11 cellular contexts compared by ENCODE assay signal in the genomic region with DNA sequence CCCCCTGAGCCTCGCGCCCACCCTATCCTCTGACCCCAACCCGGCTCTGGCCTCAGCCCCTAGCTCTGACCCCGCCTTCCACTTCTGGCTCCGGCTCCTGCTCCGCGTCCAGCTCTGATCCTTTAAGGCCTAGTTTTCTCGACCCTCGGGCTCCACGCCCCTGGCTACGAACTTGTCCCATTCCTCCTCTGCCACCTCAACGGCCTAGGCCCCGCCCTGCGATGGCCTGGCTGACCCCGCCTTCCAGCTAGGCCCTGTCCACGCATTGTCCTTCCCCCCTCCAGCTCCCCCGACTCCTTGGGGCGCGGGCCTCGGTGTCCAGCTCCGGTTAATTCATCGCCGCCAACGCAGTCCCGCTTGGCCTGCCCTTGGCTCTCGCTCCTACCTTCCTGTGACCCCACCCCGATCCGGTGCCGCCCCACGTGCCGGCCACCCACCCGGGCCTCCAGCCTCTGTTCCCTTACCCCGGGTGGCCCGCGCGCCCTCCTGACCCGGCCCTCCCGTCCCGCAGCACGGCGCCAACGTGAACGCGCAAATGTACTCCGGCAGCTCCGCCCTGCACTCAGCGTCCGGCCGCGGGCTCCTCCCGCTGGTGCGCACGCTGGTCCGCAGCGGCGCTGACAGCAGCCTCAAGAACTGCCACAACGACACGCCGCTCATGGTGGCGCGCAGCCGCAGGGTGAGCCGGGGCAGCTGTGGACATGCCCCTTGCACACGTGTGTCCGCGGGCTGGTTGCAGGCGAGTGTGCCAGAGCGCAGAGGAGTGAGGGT. TPM values are rescaled to one million over a fixed set of nuclear protein-coding genes. Genes with fewer than 3 reads are reported as not detected.
DNase-seq lines count a peak whose midpoint lies in the region; ATAC-seq and TF ChIP-seq lines count a peak whose summit lies in the region.
"Had no signal": no experiment of that assay in that cellular context is flagged by ENCODE, and none has a peak within 500 bp of the region (broad histone marks: within the 10 kb centered on the region; RNA-seq: fewer than 3 reads in every experiment).

No MANE protein-coding gene starts in this region.

- H3K4me1 ChIP-seq in ectodermal cell (ENCODE audit: control insufficient read depth, insufficient read depth, low read length) (peaks cover 21% of the 10 kb centered on the region), lung (ENCODE audit: control insufficient read depth in 2 of 2, insufficient read depth in 2 of 2, low read length in 2 of 2) (peaks cover 23 to 33% of the 10 kb centered on the region in 2 donors)

- WGBS in ectodermal cell, 2 experiments = 1% methylated on average over 68 of the region's 68 CpGs
- 43 to 72% methylated on average over 68 of the region's 68 CpGs for WGBS in lung, 2 donors

- H3K27ac ChIP-seq in ectodermal cell (ENCODE audit: insufficient read depth, low read depth, low read length, poor library complexity, severe bottlenecking) (no peak overlapping the region), lung (ENCODE audit: low read depth in 1 of 2, low read length in 1 of 2) (peak overlapping the region; percentile 80 to 81)
- H3K27ac ChIP-seq: 22Rv1 had no signal

- H3K9me3 ChIP-seq in ectodermal cell (ENCODE audit: control insufficient read depth, low read length) = no peaks in the 10 kb centered on the region
- H3K9me3 ChIP-seq in lung (ENCODE audit: control insufficient read depth in 2 of 2, insufficient read depth in 1 of 2, low read length in 1 of 2) = no peaks in the 10 kb centered on the region

- H3K27me3 ChIP-seq in ectodermal cell (ENCODE audit: control insufficient read depth, insufficient read depth, low read length, poor library complexity, severe bottlenecking) = peaks cover 65% of the 10 kb centered on the region
- H3K27me3 ChIP-seq in lung (ENCODE audit: control insufficient read depth, insufficient read depth) = no peaks in the 10 kb centered on the region

- no peak for ATAC-seq in lung (ENCODE audit: insufficient read depth, low FRiP score)
- ATAC-seq in HG03097 (IDR thresholded peaks at IDR 0.05; ENCODE audit: low FRiP score, unreplicated experiment) = no peak
- no peak for ATAC-seq in GM21825 (IDR thresholded peaks at IDR 0.05; ENCODE audit: unreplicated experiment)

- H3K36me3 ChIP-seq in ectodermal cell (ENCODE audit: control insufficient read depth, insufficient read depth, low read length) = no peaks in the 10 kb centered on the region
- peaks cover 0 to 32% of the 10 kb centered on the region in 2 donors for H3K36me3 ChIP-seq in lung (ENCODE audit: control insufficient read depth in 2 of 2, insufficient read depth in 2 of 2, low read length in 2 of 2)

- DNase-seq in NCI-H2029 (lab: John Stamatoyannopoulos, UW) = peak; percentile 36
- DNase-seq in NCI-H2029 treated with DMSO at 0.1 percent for 48 hours (lab: John Stamatoyannopoulos, UW) = no peak
- DNase-seq in lung (ENCODE audit: low spot score) = peak; percentile 69
- DNase-seq in superior temporal gyrus (ENCODE audit: extremely low spot score) = peak; percentile 33
- DNase-seq in T-helper 9 cell = no peak
- DNase-seq: effector memory CD4-positive, alpha-beta T cell; NK-92 treated with Interleukin-12 subunit alpha and Interleukin-12 subunit beta, amount 100 ng/mL, for 24 hours had no signal

- H3K4me3 ChIP-seq in ectodermal cell (ENCODE audit: insufficient read depth, low read depth, low read length) = peak overlapping the region; percentile 46
- H3K4me3 ChIP-seq in lung = peak overlapping the region; percentile 18

- no peak for TF ChIP-seq CTCF in lung (IDR thresholded peaks at IDR 0.05; ENCODE audit: control extremely low read depth, extremely low read depth)

RNA-seq across cellular contexts. Expression of a gene that starts 9.4 kb away (rescaled TPM):
- polyA plus RNA-seq in ectodermal cell (2013, experiment 1 of 4) = 0.54 TPM
- 0.20 TPM for polyA plus RNA-seq in ectodermal cell (2013, experiment 2 of 4)
- polyA plus RNA-seq in ectodermal cell (2013, experiment 3 of 4) = 0.69 TPM
- 0.73 TPM for polyA plus RNA-seq in ectodermal cell (2013, experiment 4 of 4)
- 10 to 100 TPM; 17.6 to 63.8 TPM for total RNA-seq in lung
- polyA plus RNA-seq in lung = 100 to 1,000 TPM in 1 of 2 donors, 10 to 100 TPM in 1; 63.7 to 233 TPM

RNA-seq across cellular contexts. Expression of a gene that starts 19.8 kb away (rescaled TPM):
- polyA plus RNA-seq in ectodermal cell (2013, experiment 1 of 4) = 0.26 TPM
- polyA plus RNA-seq in ectodermal cell (2013, experiment 2 of 4) = 0.66 TPM
- polyA plus RNA-seq in ectodermal cell (2013, experiment 3 of 4) = 0.75 TPM
- 0.81 TPM for polyA plus RNA-seq in ectodermal cell (2013, experiment 4 of 4)
- total RNA-seq in lung = 1 to 10 TPM; 4.8 to 5.5 TPM
- polyA plus RNA-seq in lung = 1 to 10 TPM; 4.0 to 5.3 TPM

RNA-seq across cellular contexts. Expression of a gene that starts 51.0 kb away (rescaled TPM):
- polyA plus RNA-seq in ectodermal cell (2013, experiment 1 of 4) = 35.1 TPM
- 37.3 TPM for polyA plus RNA-seq in ectodermal cell (2013, experiment 2 of 4)
- 31.1 TPM for polyA plus RNA-seq in ectodermal cell (2013, experiment 3 of 4)
- 32.4 TPM for polyA plus RNA-seq in ectodermal cell (2013, experiment 4 of 4)
- total RNA-seq in lung = 100 to 1,000 TPM; 168 to 225 TPM
- 100 to 1,000 TPM in 1 of 2 donors, 10 to 100 TPM in 1; 59.2 to 202 TPM for polyA plus RNA-seq in lung

RNA-seq across cellular contexts. Expression of a gene that starts 59.0 kb away (rescaled TPM):
- not detected for polyA plus RNA-seq in ectodermal cell (2013, experiment 1 of 4)
- not detected for polyA plus RNA-seq in ectodermal cell (2013, experiment 2 of 4)
- polyA plus RNA-seq in ectodermal cell (2013, experiment 3 of 4) = not detected
- polyA plus RNA-seq in ectodermal cell (2013, experiment 4 of 4) = not detected
- total RNA-seq in lung = under 1 TPM in 1 of 2 donors, not detected in 1; 0.26 TPM
- not detected for polyA plus RNA-seq in lung

Comparison
In these comparisons a context has a peak if more than half of its experiments do, and no peak if none do; other contexts are left out.
1. DNase-seq: peak in NCI-H2029 (single experiment), lung (single experiment) and superior temporal gyrus (single experiment); none in NCI-H2029 treated with DMSO at 0.1 percent for 48 hours (single experiment) and T-helper 9 cell (single experiment).